9 cellular contexts compared by ENCODE assay signal in the genomic region with DNA sequence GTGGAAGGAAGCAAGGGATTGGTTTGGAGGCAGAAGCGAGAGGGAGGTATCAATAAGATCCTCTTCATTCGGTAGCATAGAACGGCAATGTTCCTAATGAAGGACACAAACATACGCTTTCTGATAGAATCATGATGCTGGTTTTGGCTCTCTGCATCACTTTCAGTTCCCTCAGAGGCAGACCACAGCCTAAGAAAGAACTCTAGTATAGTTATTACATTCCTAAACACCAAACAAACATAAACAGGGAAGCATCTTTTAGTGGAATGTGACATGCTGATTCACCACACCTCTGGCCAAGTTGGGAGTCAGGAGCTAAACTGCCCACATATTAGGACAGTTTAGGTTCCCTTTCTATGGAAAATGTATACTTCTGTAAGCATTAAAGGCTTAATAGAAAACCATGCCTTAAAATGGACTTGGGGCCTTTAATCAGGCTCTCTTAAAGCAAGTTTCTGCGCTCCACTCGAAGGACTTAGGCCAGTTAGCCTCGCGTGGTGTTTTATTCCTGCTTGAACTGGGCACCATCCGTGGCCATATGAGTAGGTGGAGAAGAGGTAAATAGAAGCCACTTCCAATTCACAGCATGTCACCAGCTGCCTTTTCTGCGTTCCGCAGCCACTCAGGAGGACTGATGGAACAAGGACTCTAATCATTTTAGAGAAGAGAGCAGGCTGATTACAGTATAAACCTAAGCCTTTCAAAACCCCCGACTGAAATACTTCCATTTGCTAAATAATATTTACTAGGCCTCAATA. TPM values are rescaled to one million over a fixed set of nuclear protein-coding genes. Genes with fewer than 3 reads are reported as not detected.
A peak's percentile ranks its signal among the peaks of the same experiment; 100 is the strongest.
DNase-seq lines count a peak whose midpoint lies in the region; ATAC-seq and TF ChIP-seq lines count a peak whose summit lies in the region.
"Had no signal": no experiment of that assay in that cellular context is flagged by ENCODE, and none has a peak within 500 bp of the region (broad histone marks: within the 10 kb centered on the region; RNA-seq: fewer than 3 reads in every experiment).

No MANE protein-coding gene starts in this region.

- H3K36me3 ChIP-seq in OCI-LY7 (ENCODE audit: insufficient read depth, low read length): no peaks in the 10 kb centered on the region; the same call in 1 of the 2 replicates

- H3K9me2 ChIP-seq in OCI-LY7 (ENCODE audit: insufficient read depth, low read length): no peaks in the 10 kb centered on the region

- no peaks in the 10 kb centered on the region for H3K27me3 Mint-ChIP-seq in activated T-helper 17 cell treated with anti-CD3 and anti-CD28 coated beads, Interleukin-2, amount 50 U/mL, for 72 hours

- H3K79me2 ChIP-seq in OCI-LY7 (ENCODE audit: insufficient read depth, low read depth, low read length): no peaks in the 10 kb centered on the region

- intact Hi-C loops in OCI-LY7 (cut with micrococcal nuclease; ENCODE audit: unreplicated experiment): no loop called here

- H3K9me3 Mint-ChIP-seq in activated T-helper 17 cell treated with anti-CD3 and anti-CD28 coated beads, Interleukin-2, amount 50 U/mL, for 72 hours: no peaks in the 10 kb centered on the region

- no peak overlapping the region for H3K4me2 ChIP-seq in OCI-LY7 (ENCODE audit: low read length)

- no peak overlapping the region for H3K4me3 ChIP-seq in OCI-LY7 (ENCODE audit: low read depth, low read length, poor library complexity, severe bottlenecking)

- H3K27ac Mint-ChIP-seq in activated T-helper 17 cell treated with anti-CD3 and anti-CD28 coated beads, Interleukin-2, amount 50 U/mL, for 72 hours: peak overlapping the region; percentile 59

- no peak overlapping the region for H3K4me3 Mint-ChIP-seq in activated T-helper 17 cell treated with anti-CD3 and anti-CD28 coated beads, Interleukin-2, amount 50 U/mL, for 72 hours

- peaks cover 83% of the 10 kb centered on the region for H3K36me3 Mint-ChIP-seq in activated T-helper 17 cell treated with anti-CD3 and anti-CD28 coated beads, Interleukin-2, amount 50 U/mL, for 72 hours (ENCODE audit: low read depth)

- no peaks in the 10 kb centered on the region for H3K4me1 Mint-ChIP-seq in activated T-helper 17 cell treated with anti-CD3 and anti-CD28 coated beads, Interleukin-2, amount 50 U/mL, for 72 hours

- no peak for TF ChIP-seq CTCF in OCI-LY7 (conservative IDR thresholded peaks at IDR 0.05; ENCODE audit: low read length)

- H3K27ac ChIP-seq in OCI-LY7 (ENCODE audit: low read depth, low read length, poor library complexity, severe bottlenecking): no peak overlapping the region

- H2AFZ ChIP-seq in OCI-LY7 (ENCODE audit: low read length): no peak overlapping the region

- H3K4me1 ChIP-seq in OCI-LY7 (ENCODE audit: insufficient read depth, low read length, poor library complexity, severe bottlenecking): peaks cover 4% of the 10 kb centered on the region

- H3K9me3 ChIP-seq in OCI-LY7 (ENCODE audit: low read length): no peaks in the 10 kb centered on the region

- ATAC-seq in HG02623 (IDR thresholded peaks at IDR 0.05; ENCODE audit: unreplicated experiment): peak; percentile 64
- ATAC-seq in activated T-helper 17 cell treated with anti-CD3 and anti-CD28 coated beads, Interleukin-2, amount 50 U/mL, for 72 hours (replicated peaks): no peak

- H4K20me1 ChIP-seq in OCI-LY7 (ENCODE audit: insufficient read depth, low read length): no peaks in the 10 kb centered on the region

- POLR2A ChIA-PET in OCI-LY7 (lab: Charles Lee): interaction anchor here (0.5 to 1.1 kb wide), 2 partner anchors 25 to 1033 kb away, joined by 3 to 4 read pairs; no protein-coding TSS in a partner anchor

- no TSS peak for BruUV-seq in OCI-LY7 (replicated peaks; lab: Mats Ljungman, UMichigan)

- CTCF ChIA-PET in OCI-LY7 (lab: Charles Lee; ENCODE audit: unreplicated experiment): no interaction called here

- DNase-seq in NCI-H1092 (lab: John Stamatoyannopoulos, UW) (peak; percentile 2), NCI-H1092 treated with DMSO at 0.1 percent for 48 hours (lab: John Stamatoyannopoulos, UW) (no peak), pons (ENCODE audit: low spot score) (peak; percentile 41), NCI-H748 (lab: John Stamatoyannopoulos, UW; ENCODE audit: unreplicated experiment) (no peak), OCI-LY7 (ENCODE audit: low spot score) (no peak), DMS153 treated with DMSO at 0.1 percent for 48 hours (lab: John Stamatoyannopoulos, UW; ENCODE audit: unreplicated experiment) (no peak)
- DNase-seq: 8988T had no signal

RNA-seq across cellular contexts. Expression of a gene that starts 53.7 kb away (rescaled TPM):
- total RNA-seq in activated T-helper 17 cell treated with anti-CD3 and anti-CD28 coated beads, Interleukin-2, amount 50 U/mL, for 72 hours: 100 to 1,000 TPM; 139 to 197 TPM
- 40.8 and 43.9 TPM in 2 replicates for total RNA-seq in OCI-LY7 (2014; rRNA removed; shearing (Covaris generic))
- 50.0 and 59.9 TPM in 2 replicates for total RNA-seq in OCI-LY7 (2022)

Comparison
In these comparisons a context has a peak if more than half of its experiments do, and no peak if none do; other contexts are left out.
1. DNase-seq: peak in NCI-H1092 (single experiment) and pons (single experiment); none in NCI-H1092 treated with DMSO at 0.1 percent for 48 hours (single experiment), NCI-H748 (single experiment), OCI-LY7 (single experiment) and DMS153 treated with DMSO at 0.1 percent for 48 hours (single experiment).